In genomic region chr15:47944911-47945310, GRCh38 we compare ENCODE assay signal across 19 cellular contexts.
A peak's percentile ranks its signal among the peaks of the same experiment; 100 is the strongest.
DNase-seq lines count a peak whose midpoint lies in the region; ATAC-seq, FAIRE-seq and TF ChIP-seq lines count a peak whose summit lies in the region.
"Had no signal": no experiment of that assay in that cellular context is flagged by ENCODE, and none has a peak within 500 bp of the region (broad histone marks: within the 10 kb centered on the region; RNA-seq: fewer than 3 reads in every experiment).

No MANE protein-coding gene starts in this region.

- H3K27ac ChIP-seq in C4-2B (no peak overlapping the region), keratinocyte (ENCODE audit: control insufficient read depth, insufficient read depth, low read length) (no peak overlapping the region)

- H3K4me3 ChIP-seq in keratinocyte (ENCODE audit: control insufficient read depth in 2 of 3, extremely low read depth in 1 of 3, insufficient read depth in 2 of 3, low read depth in 1 of 3, low read length in 3 of 3) = no peak overlapping the region

- no peaks in the 10 kb centered on the region for H3K4me1 ChIP-seq in keratinocyte (ENCODE audit: control insufficient read depth, extremely low read depth, insufficient read depth, low read length)

- H3K36me3 ChIP-seq in keratinocyte (ENCODE audit: control insufficient read depth in 2 of 2, extremely low read depth in 1 of 2, insufficient read depth in 2 of 2, low read length in 2 of 2) = no peaks in the 10 kb centered on the region

- H3K4me2 ChIP-seq in keratinocyte (ENCODE audit: control insufficient read depth, extremely low read depth, insufficient read depth, low read depth, low read length) = no peak overlapping the region

- no peak overlapping the region for H3K9ac ChIP-seq in keratinocyte (ENCODE audit: control insufficient read depth, extremely low read depth, insufficient read depth, low read length)

- no peaks in the 10 kb centered on the region for H3K79me2 ChIP-seq in keratinocyte (ENCODE audit: control insufficient read depth, insufficient read depth, low read length)

- H3K9me3 ChIP-seq in keratinocyte (ENCODE audit: control insufficient read depth, low read depth, low read length) = no peaks in the 10 kb centered on the region

- H3K27me3 ChIP-seq in keratinocyte (ENCODE audit: control insufficient read depth, extremely low read depth, insufficient read depth, low read length) = no peaks in the 10 kb centered on the region

- dilution Hi-C loops in keratinocyte (cut with MboI; ENCODE audit: extremely low pct_ligation_motif_present, low sequenced_read_pairs) = no loop called here

- H2AFZ ChIP-seq in keratinocyte (ENCODE audit: control insufficient read depth, low read length) = no peak overlapping the region

- no peaks in the 10 kb centered on the region for H4K20me1 ChIP-seq in keratinocyte (ENCODE audit: control insufficient read depth, extremely low read depth, insufficient read depth, low read length)

- no peak for DNase-seq in GM12891 (ENCODE audit: insufficient read length, low spot score)
- DNase-seq in SK-MEL-5 (ENCODE audit: low read depth, low spot score) = peak; percentile 8
- no peak for DNase-seq in keratinocyte (ENCODE audit: low read depth, low spot score)
- no peak for DNase-seq in EL
- DNase-seq in GM20000 (ENCODE audit: low spot score) = no peak
- no peak for DNase-seq in stimulated activated CD4-positive, alpha-beta T cell treated with anti-CD3 and anti-CD28 coated beads, Interleukin-2, amount 100 ng/mL, for 48 hours
- DNase-seq: ACHN, AML-193, DND-41, GF-D8, HCEC 1CT, Kasumi-1, NCI-H1417, NCI-H187 treated with DMSO at 0.1 percent for 48 hours, NCI-H748 treated with DMSO at 0.1 percent for 48 hours, T-helper 1 cell had no signal

- no peaks in the 10 kb centered on the region for H3K9me1 ChIP-seq in keratinocyte (ENCODE audit: control insufficient read depth, extremely low read depth, insufficient read depth, low read length)

- TF ChIP-seq CTCF in C4-2B (conservative IDR thresholded peaks at IDR 0.05) (peak; percentile 56), keratinocyte (optimal IDR thresholded peaks at IDR 0.05 in 1 of 3, IDR thresholded peaks at IDR 0.05 in 1 of 3, conservative IDR thresholded peaks at IDR 0.05 in 1 of 3; ENCODE audit: extremely low read depth in 1 of 3, insufficient read depth in 2 of 3, low read length in 3 of 3) (peak in 2 of 3 experiments; percentile 6 to 18), GM20000 (IDR thresholded peaks at IDR 0.05; ENCODE audit: extremely low read depth, missing control alignments) (no peak)

- in situ Hi-C loops in SK-MEL-5 (cut with HindIII; ENCODE audit: low pct_unique_long_range_greater_than_20kb, low sequenced_read_pairs) = no loop called here

- FAIRE-seq in GM12891 (lab: Jason Lieb, UNC) (peak; percentile 26), keratinocyte (lab: Jason Lieb, UNC) (no peak)
- FAIRE-seq: HTR-8/SVneo had no signal

- TF ChIP-seq POLR2A in GM12891 (IDR thresholded peaks at IDR 0.05; ENCODE audit: low read depth, low read length) = no peak

- ATAC-seq in GM21447 (IDR thresholded peaks at IDR 0.05; ENCODE audit: unreplicated experiment) = no peak

TF ChIP-seq in GM12891, 5 proteins besides CTCF, POLR2A, EP300 and RAD21:
- TF ChIP-seq POU2F2 (IDR thresholded peaks at IDR 0.05; ENCODE audit: low read depth, low read length) (no peak), PAX5 (IDR thresholded peaks at IDR 0.05; ENCODE audit: insufficient read depth, low read length, severe bottlenecking) (no peak), POLR2AphosphoS5 (IDR thresholded peaks at IDR 0.05; ENCODE audit: low read depth, low read length) (no peak), SPI1 (IDR thresholded peaks at IDR 0.05; ENCODE audit: low read depth, low read length) (no peak), TAF1 (IDR thresholded peaks at IDR 0.05; ENCODE audit: low read depth, low read length) (no peak)
